ENCODE assay signal across 26 cellular contexts in the genomic region with DNA sequence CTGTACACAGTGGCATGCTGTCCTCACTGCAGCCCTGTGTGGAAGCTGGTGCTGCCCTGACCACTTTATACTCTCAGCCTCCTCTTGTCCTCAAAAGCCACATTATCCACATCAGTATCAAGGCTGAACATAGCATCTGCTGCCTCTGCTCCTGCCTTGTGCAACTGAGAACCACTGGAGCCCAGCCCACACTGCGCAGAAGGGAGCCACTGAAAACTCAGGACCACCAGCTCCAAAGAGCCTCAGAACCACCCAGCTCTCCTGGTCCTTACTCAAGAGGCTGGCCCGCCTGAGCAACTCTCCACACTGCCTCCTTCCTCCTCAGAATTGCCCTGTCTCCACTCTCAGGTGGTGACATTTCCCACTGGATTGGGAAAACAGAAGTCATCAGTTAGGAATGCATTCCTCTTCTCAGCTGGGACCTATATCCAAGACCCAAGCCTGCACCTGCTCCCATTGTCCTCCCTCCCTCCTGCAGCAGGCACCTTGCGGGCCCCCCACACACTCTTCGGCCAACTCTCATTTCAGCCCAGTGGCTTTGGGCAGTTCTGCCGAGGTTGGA. TPM values are rescaled to one million over a fixed set of nuclear protein-coding genes. Genes with fewer than 3 reads are reported as not detected.
"Had no signal": no experiment of that assay in that cellular context is flagged by ENCODE, and none has a peak within 500 bp of the region (broad histone marks: within the 10 kb centered on the region; RNA-seq: fewer than 3 reads in every experiment).

No MANE protein-coding gene starts in this region.

- H3K4me1 ChIP-seq: left lung had no signal

- DNase-seq: activated CD4-positive, alpha-beta T cell treated with anti-CD3 and anti-CD28 coated beads, Interleukin-2, amount 50 U/mL, for 48 hours; activated naive CD4-positive, alpha-beta T cell treated with anti-CD3 and anti-CD28 coated beads for 36 hours; activated naive CD8-positive, alpha-beta T cell treated with anti-CD3 and anti-CD28 coated beads, Interleukin-2, amount 50 U/mL, for 24 hours; activated T-cell treated with anti-CD3 and anti-CD28 coated beads for 4 hours; anterior cingulate cortex; central memory CD4-positive, alpha-beta T cell; foreskin keratinocyte; glutamatergic neuron; kidney; left lung; nephron progenitor cell; occipital lobe; posterior cingulate gyrus; retina; stimulated activated CD4-positive, alpha-beta T cell treated with anti-CD3 and anti-CD28 coated beads, Interleukin-2, amount 100 ng/mL, for 24 hours; stimulated activated naive CD8-positive, alpha-beta T cell treated with anti-CD3 and anti-CD28 coated beads, Interleukin-15, amount 100 ng/mL, for 72 hours had no signal

- H3K4me1 Mint-ChIP-seq: nephron progenitor cell had no signal

- H3K27ac Mint-ChIP-seq: activated naive CD4-positive, alpha-beta T cell treated with anti-CD3 and anti-CD28 coated beads for 36 hours; activated naive CD8-positive, alpha-beta T cell treated with anti-CD3 and anti-CD28 coated beads, Interleukin-2, amount 50 U/mL, for 24 hours; activated T-helper 17 cell treated with anti-CD3 and anti-CD28 coated beads, Interleukin-2, amount 50 U/mL, for 72 hours; brain; nephron progenitor cell; stimulated activated naive CD8-positive, alpha-beta T cell treated with anti-CD3 and anti-CD28 coated beads, Interleukin-15, amount 100 ng/mL, for 72 hours; T-helper 2 cell treated with Interferon-gamma antibody and Interleukin-4, amounts not matched to agents 5 μg/mL and 100 μg/mL, for 36 hours; type B pancreatic cell had no signal

- ATAC-seq: activated naive CD8-positive, alpha-beta T cell treated with anti-CD3 and anti-CD28 coated beads, Interleukin-2, amount 50 U/mL, for 24 hours; activated T-helper 17 cell treated with anti-CD3 and anti-CD28 coated beads, Interleukin-2, amount 50 U/mL, for 72 hours; foreskin keratinocyte; left lung; stimulated activated naive CD8-positive, alpha-beta T cell treated with anti-CD3 and anti-CD28 coated beads, Interleukin-15, amount 100 ng/mL, for 72 hours had no signal

- H3K9me3 ChIP-seq: left lung, suprapubic skin had no signal

- H3K9me3 Mint-ChIP-seq: activated naive CD4-positive, alpha-beta T cell treated with anti-CD3 and anti-CD28 coated beads for 36 hours; activated naive CD8-positive, alpha-beta T cell treated with anti-CD3 and anti-CD28 coated beads, Interleukin-2, amount 50 U/mL, for 24 hours; activated T-helper 17 cell treated with anti-CD3 and anti-CD28 coated beads, Interleukin-2, amount 50 U/mL, for 72 hours; brain; nephron progenitor cell; stimulated activated naive CD8-positive, alpha-beta T cell treated with anti-CD3 and anti-CD28 coated beads, Interleukin-15, amount 100 ng/mL, for 72 hours; T-helper 2 cell treated with Interferon-gamma antibody and Interleukin-4, amounts not matched to agents 5 μg/mL and 100 μg/mL, for 36 hours; type B pancreatic cell had no signal

- H3K4me3 ChIP-seq: left lung, suprapubic skin had no signal

- H3K36me3 ChIP-seq: left lung, suprapubic skin had no signal

- H3K36me3 Mint-ChIP-seq: brain, type B pancreatic cell had no signal

- H3K4me3 Mint-ChIP-seq: activated naive CD4-positive, alpha-beta T cell treated with anti-CD3 and anti-CD28 coated beads for 36 hours; activated naive CD8-positive, alpha-beta T cell treated with anti-CD3 and anti-CD28 coated beads, Interleukin-2, amount 50 U/mL, for 24 hours; activated T-helper 17 cell treated with anti-CD3 and anti-CD28 coated beads, Interleukin-2, amount 50 U/mL, for 72 hours; brain; nephron progenitor cell; stimulated activated naive CD8-positive, alpha-beta T cell treated with anti-CD3 and anti-CD28 coated beads, Interleukin-15, amount 100 ng/mL, for 72 hours; T-helper 2 cell treated with Interferon-gamma antibody and Interleukin-4, amounts not matched to agents 5 μg/mL and 100 μg/mL, for 36 hours; type B pancreatic cell had no signal

- H3K27ac ChIP-seq: foreskin keratinocyte, left lung, suprapubic skin had no signal

- FAIRE-seq: colon, kidney, TTC549 had no signal

- H3K27me3 ChIP-seq: foreskin keratinocyte, suprapubic skin had no signal

RNA-seq across cellular contexts. Expression of a gene that starts 7.0 kb away (rescaled TPM):
- total RNA-seq: activated naive CD4-positive, alpha-beta T cell treated with anti-CD3 and anti-CD28 coated beads for 36 hours; activated T-helper 17 cell treated with anti-CD3 and anti-CD28 coated beads, Interleukin-2, amount 50 U/mL, for 72 hours; foreskin keratinocyte; occipital lobe; suprapubic skin had no signal
- polyA plus RNA-seq: foreskin keratinocyte had no signal

RNA-seq across cellular contexts. Expression of a gene that starts 10.5 kb away (rescaled TPM):
- total RNA-seq: activated naive CD4-positive, alpha-beta T cell treated with anti-CD3 and anti-CD28 coated beads for 36 hours; myocyte; occipital lobe; suprapubic skin had no signal
- polyA plus RNA-seq: fibroblast of lung had no signal

RNA-seq across cellular contexts. Expression of a gene that starts 37.1 kb away (rescaled TPM):
- total RNA-seq: activated naive CD4-positive, alpha-beta T cell treated with anti-CD3 and anti-CD28 coated beads for 36 hours; activated T-helper 17 cell treated with anti-CD3 and anti-CD28 coated beads, Interleukin-2, amount 50 U/mL, for 72 hours; foreskin keratinocyte; lung microvascular endothelial cell; myocyte; occipital lobe had no signal
